In the genomic region with DNA sequence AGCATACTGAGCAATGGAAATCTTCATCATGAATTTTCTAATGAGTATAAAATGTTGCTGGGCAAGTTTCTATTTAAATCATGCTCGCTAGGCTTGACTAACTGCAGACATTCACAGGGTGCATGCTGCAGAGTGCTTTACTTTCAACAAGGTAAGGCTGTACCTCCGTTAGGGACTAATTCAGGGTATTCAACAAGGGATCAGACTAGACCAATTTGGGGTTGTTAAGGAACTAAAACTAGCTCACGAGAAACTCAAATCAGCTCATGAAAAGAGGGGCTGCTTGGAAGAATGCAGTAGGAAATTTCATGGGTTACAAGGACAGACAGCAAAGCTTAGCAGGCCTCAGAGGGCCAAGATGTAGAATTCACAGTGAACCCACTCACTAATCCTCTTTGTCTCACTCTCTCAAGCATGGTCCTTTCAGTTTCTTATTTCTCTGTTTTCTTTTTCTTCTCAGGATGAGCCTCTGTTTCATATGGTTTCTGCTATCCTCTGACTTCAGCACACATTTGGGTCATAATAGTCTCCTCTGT, we compare ENCODE assay signal across 12 cellular contexts. TPM values are rescaled to one million over a fixed set of nuclear protein-coding genes. Genes with fewer than 3 reads are reported as not detected.
DNase-seq lines count a peak whose midpoint lies in the region; ATAC-seq, FAIRE-seq and TF ChIP-seq lines count a peak whose summit lies in the region.
"Had no signal": no experiment of that assay in that cellular context is flagged by ENCODE, and none has a peak within 500 bp of the region (broad histone marks: within the 10 kb centered on the region; RNA-seq: fewer than 3 reads in every experiment).

No MANE protein-coding gene starts in this region.

- TF ChIP-seq CTCF in body of pancreas (IDR thresholded peaks at IDR 0.05) (no peak), ascending aorta (IDR thresholded peaks at IDR 0.05) (no peak)
- no peak for TF ChIP-seq CTCF in CD4-positive, alpha-beta T cell (IDR thresholded peaks at IDR 0.05)

- peak; percentile 72 for ATAC-seq in GM21390 (IDR thresholded peaks at IDR 0.05; ENCODE audit: unreplicated experiment)
- ATAC-seq in HG03159 (IDR thresholded peaks at IDR 0.05; ENCODE audit: unreplicated experiment), result peak; percentile 69
- no peak for ATAC-seq in body of pancreas
- ATAC-seq in CD4-positive, alpha-beta T cell (ENCODE audit: poor library complexity), result no peak
- ATAC-seq in left colon, result no peak

- H3K9me3 Mint-ChIP-seq in CD4-positive, alpha-beta T cell, result no peaks in the 10 kb centered on the region

- intact Hi-C loops in body of pancreas (cut with DNase I), result no loop called here
- intact Hi-C loops in CD4-positive, alpha-beta T cell (cut with DNase I, micrococcal nuclease), result no loop called here
- intact Hi-C loops in left colon (cut with DNase I, micrococcal nuclease), result no loop called here
- intact Hi-C loops in ascending aorta (cut with DNase I), result no loop called here

- H3K27ac Mint-ChIP-seq in CD4-positive, alpha-beta T cell, result no peak overlapping the region

- H3K27ac ChIP-seq in body of pancreas, result peak overlapping the region in 3 of 4 donors; percentile 31 to 64 (median 49)
- no peak overlapping the region for H3K27ac ChIP-seq in CD4-positive, alpha-beta T cell (ENCODE audit: low read depth, low read length)
- no peak overlapping the region for H3K27ac ChIP-seq in ascending aorta
- H3K27ac ChIP-seq: BLaER1 treated with 17β-estradiol and CSF1 and Interleukin-3, amounts not matched to agents 10 nM and 100 nM had no signal

- CTCF ChIA-PET in CD4-positive, alpha-beta T cell (lab: Charles Lee), result no interaction called here

- no peaks in the 10 kb centered on the region for H3K27me3 Mint-ChIP-seq in CD4-positive, alpha-beta T cell

- POLR2A ChIA-PET in CD4-positive, alpha-beta T cell (lab: Charles Lee), result no interaction called here

- DNase-seq in GM12892 (ENCODE audit: insufficient read length) (no peak), body of pancreas (no peak), NCI-H1417 (lab: John Stamatoyannopoulos, UW) (no peak), left colon (no peak), ascending aorta (ENCODE audit: low spot score in 2 of 2) (no peak)
- no peak for DNase-seq in CD4-positive, alpha-beta T cell
- DNase-seq: activated CD8-positive, alpha-beta memory T cell treated with anti-CD3 and anti-CD28 coated beads for 24 hours; cerebellar nuclear complex had no signal

- 60 to 72% methylated on average over 3 of the region's 3 CpGs for WGBS in body of pancreas, 2 donors

- FAIRE-seq in GM12892 (lab: Jason Lieb, UNC), result peak; percentile 91

- H3K4me3 Mint-ChIP-seq in CD4-positive, alpha-beta T cell, result no peak overlapping the region

- no peaks in the 10 kb centered on the region for H3K4me1 Mint-ChIP-seq in CD4-positive, alpha-beta T cell (ENCODE audit: low read depth)

- no peak overlapping the region for H3K4me3 ChIP-seq in body of pancreas
- no peak overlapping the region for H3K4me3 ChIP-seq in ascending aorta
- H3K4me3 ChIP-seq: BLaER1 treated with 17β-estradiol and CSF1 and Interleukin-3, amounts not matched to agents 10 nM and 100 nM; tibial nerve had no signal

- TF ChIP-seq POLR2A in GM12892 (IDR thresholded peaks at IDR 0.05; ENCODE audit: low read depth, low read length) (no peak), body of pancreas (IDR thresholded peaks at IDR 0.05) (no peak)

- H3K36me3 ChIP-seq in body of pancreas (replicated peaks in 1 of 2; ENCODE audit: insufficient read depth in 1 of 2, low read depth in 2 of 2) (no peaks in the 10 kb centered on the region), ascending aorta (no peaks in the 10 kb centered on the region)
- H3K36me3 ChIP-seq: BLaER1 treated with 17β-estradiol and CSF1 and Interleukin-3, amounts not matched to agents 10 nM and 100 nM; tibial nerve had no signal

- H3K27me3 ChIP-seq in body of pancreas (no peaks in the 10 kb centered on the region), ascending aorta (no peaks in the 10 kb centered on the region)
- H3K27me3 ChIP-seq in CD4-positive, alpha-beta T cell (ENCODE audit: control insufficient read depth, insufficient read depth, low read length), result no peaks in the 10 kb centered on the region
- H3K27me3 ChIP-seq: BLaER1 treated with 17β-estradiol and CSF1 and Interleukin-3, amounts not matched to agents 10 nM and 100 nM; tibial nerve had no signal

- H3K4me1 ChIP-seq in body of pancreas (peaks cover 17% of the 10 kb centered on the region), ascending aorta (no peaks in the 10 kb centered on the region)
- H3K4me1 ChIP-seq: BLaER1 treated with 17β-estradiol and CSF1 and Interleukin-3, amounts not matched to agents 10 nM and 100 nM had no signal

- H3K36me3 Mint-ChIP-seq in CD4-positive, alpha-beta T cell (ENCODE audit: low read depth), result no peaks in the 10 kb centered on the region

- peaks cover 0 to 2% (median 0%) of the 10 kb centered on the region in 3 donors for H3K9me3 ChIP-seq in body of pancreas
- no peaks in the 10 kb centered on the region for H3K9me3 ChIP-seq in CD4-positive, alpha-beta T cell (ENCODE audit: control insufficient read depth, low read length)
- H3K9me3 ChIP-seq in ascending aorta, result peaks cover 0 to 5% of the 10 kb centered on the region in 2 donors

RNA-seq across cellular contexts. Expression of a gene that starts 2.2 kb away (rescaled TPM):
- polyA plus RNA-seq in GM12892 (2012; ENCODE audit: missing spikeins), result 0.78 TPM
- total RNA-seq in body of pancreas (1 to 10 TPM; 2.0 to 4.7 TPM), left colon (under 1 TPM in 1 of 2 donors, not detected in 1; 0.09 TPM), ascending aorta (not detected)
- not detected for total RNA-seq in CD4-positive, alpha-beta T cell

Comparison
In these comparisons a context has a peak if more than half of its experiments do, and no peak if none do; other contexts are left out.
1. ATAC-seq: peak in GM21390 (single experiment) and HG03159 (single experiment); none in body of pancreas (single experiment), CD4-positive, alpha-beta T cell (single experiment) and left colon (single experiment).
2. H3K27ac ChIP-seq: peak in body of pancreas (3 of 4); none in CD4-positive, alpha-beta T cell (single experiment) and ascending aorta (0 of 2).